16 cellular contexts compared by ENCODE assay signal in genomic region chr14:62006116-62006737, GRCh38.
"Had no signal": no experiment of that assay in that cellular context is flagged by ENCODE, and none has a peak within 500 bp of the region (broad histone marks: within the 10 kb centered on the region; RNA-seq: fewer than 3 reads in every experiment).

No MANE protein-coding gene starts in this region.

- H3K4me1 Mint-ChIP-seq: natural killer cell had no signal

- DNase-seq: activated CD4-positive, CD25-positive, alpha-beta regulatory T cell treated with anti-CD3 and anti-CD28 coated beads, Interleukin-2, amount 50 U/mL, for 72 hours; activated naive CD4-positive, alpha-beta T cell treated with Interleukin-2 at 50 U/mL for 16 hours; activated T-cell treated with anti-CD3 and anti-CD28 coated beads for 4 hours; dorsolateral prefrontal cortex; endodermal cell; erythroblast; kidney glomerular epithelial cell; mesenchymal stem cell; natural killer cell; retina; stimulated activated CD4-positive, alpha-beta T cell treated with anti-CD3 and anti-CD28 coated beads, Interleukin-12 subunit alpha, Interleukin-12 subunit beta, amount 100 ng/mL, for 4 hours; stimulated activated CD4-positive, alpha-beta T cell treated with anti-CD3 and anti-CD28 coated beads, Interleukin-2, amount 100 ng/mL, for 24 hours; thyroid gland; uterus had no signal

- H3K4me3 Mint-ChIP-seq: endodermal cell; natural killer cell; stimulated activated effector memory CD8-positive, alpha-beta T cell treated with anti-CD3 and anti-CD28 coated beads, Interleukin-12 subunit alpha, Interleukin-12 subunit beta, amount 100 ng/mL, for 72 hours had no signal

- H3K27ac ChIP-seq: ascending aorta, thyroid gland, uterus had no signal

- H3K36me3 ChIP-seq: ascending aorta, thyroid gland, uterus had no signal

- H3K9me3 ChIP-seq: ascending aorta, thyroid gland, uterus had no signal

- H3K27me3 ChIP-seq: ascending aorta, dorsolateral prefrontal cortex, thyroid gland, uterus had no signal

- H3K4me3 ChIP-seq: ascending aorta, thyroid gland, uterus had no signal

- H3K36me3 Mint-ChIP-seq: stimulated activated effector memory CD8-positive, alpha-beta T cell treated with anti-CD3 and anti-CD28 coated beads, Interleukin-12 subunit alpha, Interleukin-12 subunit beta, amount 100 ng/mL, for 72 hours had no signal

- H3K27ac Mint-ChIP-seq: endodermal cell; natural killer cell; stimulated activated effector memory CD8-positive, alpha-beta T cell treated with anti-CD3 and anti-CD28 coated beads, Interleukin-12 subunit alpha, Interleukin-12 subunit beta, amount 100 ng/mL, for 72 hours had no signal
